Comparison of ENCODE assay signal across 7 cellular contexts in the genomic region with DNA sequence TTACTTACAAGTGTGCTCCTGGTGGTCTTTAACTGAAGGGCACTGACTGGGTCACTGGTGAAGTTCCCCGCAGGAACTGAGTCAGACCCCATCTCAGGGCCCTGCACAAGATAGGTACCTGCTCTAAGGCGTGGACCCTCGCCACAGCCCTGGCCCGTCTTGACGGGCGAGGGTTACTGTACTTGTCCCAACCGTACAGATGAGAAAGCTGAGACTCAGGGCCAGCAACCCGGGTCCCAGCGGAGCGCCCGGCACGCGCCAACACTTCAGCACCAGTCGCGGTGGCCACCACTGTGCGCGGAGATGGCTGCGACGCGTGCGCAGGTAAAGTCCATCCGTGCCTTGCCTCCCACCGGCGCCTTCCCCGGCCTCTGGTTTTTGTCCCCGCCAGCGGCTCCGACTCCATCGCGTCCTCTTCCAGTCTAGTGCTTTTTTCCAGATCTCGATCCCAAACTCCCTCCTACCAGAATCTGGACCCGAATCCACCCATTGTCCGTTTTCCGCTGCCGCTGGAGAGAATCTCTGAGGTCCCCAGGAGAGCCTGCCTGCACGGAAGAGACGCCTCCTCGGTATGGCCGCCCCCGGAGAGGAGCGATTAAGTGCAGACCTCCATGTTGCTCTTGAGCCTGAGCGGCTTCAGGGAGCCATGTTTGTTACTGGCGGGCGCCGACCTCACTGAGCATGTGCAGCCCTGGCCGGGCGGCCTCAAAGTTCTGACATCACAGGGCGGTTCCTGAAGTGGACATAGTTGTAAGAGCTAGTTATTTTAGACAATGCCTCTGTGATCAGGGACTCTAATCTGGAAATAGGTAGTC.
DNase-seq lines count a peak whose midpoint lies in the region; FAIRE-seq and TF ChIP-seq lines count a peak whose summit lies in the region.
"Not testable (repeated sequence)": the region's sequence is repeated elsewhere in the genome, so short reads cannot be mapped to it uniquely, and the experiment has no call there.

No MANE protein-coding gene starts in this region.

- not testable (repeated sequence) for TF ChIP-seq POLR2A in H54 (IDR thresholded peaks at IDR 0.05; ENCODE audit: low read depth, low read length)

- not testable (repeated sequence) for H3K9me3 ChIP-seq in SK-N-SH; left ventricle myocardium inferior (replicated peaks); neural cell (ENCODE audit: low read length)

- not testable (repeated sequence) for H2AFZ ChIP-seq in SK-N-SH (ENCODE audit: low read depth); neural cell (ENCODE audit: low read depth, low read length)

- H3K4me1 ChIP-seq in SK-N-SH (ENCODE audit: control insufficient read depth in 1 of 2, insufficient read depth in 2 of 2, low read depth in 1 of 2, low read length in 1 of 2); left ventricle myocardium inferior: not testable (repeated sequence)

- H3K27me3 Mint-ChIP-seq in activated T-cell treated with anti-CD3 and anti-CD28 coated beads, Interleukin-2, amount 50 U/mL, for 24 hours = not testable (repeated sequence)

- H3K4me1 Mint-ChIP-seq in activated T-cell treated with anti-CD3 and anti-CD28 coated beads, Interleukin-2, amount 50 U/mL, for 24 hours (ENCODE audit: low read depth) = not testable (repeated sequence)

- TF ChIP-seq EP300 in SK-N-SH (IDR thresholded peaks at IDR 0.05; ENCODE audit: borderline replicate concordance in 1 of 2, low read depth in 1 of 2, low read length in 1 of 2); neural cell (conservative IDR thresholded peaks at IDR 0.05; ENCODE audit: poor library complexity, severe bottlenecking): not testable (repeated sequence)

- H3K9me2 ChIP-seq in SK-N-SH; neural cell (ENCODE audit: insufficient read depth, low read length): not testable (repeated sequence)

- peak overlapping the region; percentile 94 for H3K4me3 Mint-ChIP-seq in activated T-cell treated with anti-CD3 and anti-CD28 coated beads, Interleukin-2, amount 50 U/mL, for 24 hours

- H3F3A ChIP-seq in SK-N-SH (replicated peaks; ENCODE audit: insufficient read depth); neural cell (ENCODE audit: insufficient read depth, low read length, poor library complexity, severe bottlenecking): not testable (repeated sequence)

- CTCF ChIA-PET in SK-N-SH (lab: Yijun Ruan, JAX) = not testable (repeated sequence)

- not testable (repeated sequence) for H3K36me3 Mint-ChIP-seq in activated T-cell treated with anti-CD3 and anti-CD28 coated beads, Interleukin-2, amount 50 U/mL, for 24 hours (ENCODE audit: low read depth)

- H4K20me1 ChIP-seq in SK-N-SH (ENCODE audit: insufficient read depth); neural cell (ENCODE audit: insufficient read depth): not testable (repeated sequence)

- not testable (repeated sequence) for H3K36me3 ChIP-seq in SK-N-SH (replicated peaks in 1 of 2; ENCODE audit: control insufficient read depth in 1 of 2, insufficient read depth in 2 of 2, low read length in 1 of 2); left ventricle myocardium inferior; neural cell (ENCODE audit: insufficient read depth, low read length)

- H3K4me2 ChIP-seq in SK-N-SH = peak overlapping the region; percentile 59; the same call in 1 of the 2 replicates
- H3K4me2 ChIP-seq in neural cell (ENCODE audit: low read length) = not testable (repeated sequence)

- not testable (repeated sequence) for H3K79me2 ChIP-seq in SK-N-SH (ENCODE audit: insufficient read depth); neural cell (replicated peaks; ENCODE audit: insufficient read depth, low read length)

- WGBS in SK-N-SH (ENCODE audit: low lambda C conversion rate) = 14% methylated on average over 31 of the region's 48 CpGs

- peak overlapping the region; percentile 26 to 44; a peak in 2 of 4 replicates for H3K4me3 ChIP-seq in SK-N-SH (ENCODE audit: low read depth in 2 of 2, low read length in 1 of 2)
- peak overlapping the region; percentile 61 for H3K4me3 ChIP-seq in left ventricle myocardium inferior
- H3K4me3 ChIP-seq in neural cell (ENCODE audit: low read length) = peak overlapping the region; percentile 58

- H3K27me3 ChIP-seq in SK-N-SH (ENCODE audit: insufficient read depth); left ventricle myocardium inferior (ENCODE audit: low read depth); neural cell (ENCODE audit: insufficient read depth, low read depth, low read length): not testable (repeated sequence)

- H3K27ac ChIP-seq in SK-N-SH (ENCODE audit: low read depth in 2 of 2, low read length in 1 of 2) = peak overlapping the region in 1 of 2 experiments; percentile 67; a peak in 1 of 4 replicates
- peak overlapping the region; percentile 80 for H3K27ac ChIP-seq in left ventricle myocardium inferior (replicated peaks)
- H3K27ac ChIP-seq in neural cell (ENCODE audit: low read length) = peak overlapping the region; percentile 57

- peak; percentile 82 for FAIRE-seq in H54 (lab: Jason Lieb, UNC)

- DNase-seq in H54 (ENCODE audit: insufficient read length, low spot score); SK-N-SH: not testable (repeated sequence)
- peak; percentile 77 for DNase-seq in activated T-cell treated with anti-CD3 and anti-CD28 coated beads, Interleukin-2, amount 50 U/mL, for 24 hours
- DNase-seq in cerebellar cortex (ENCODE audit: low spot score) = peak; percentile 33
- peak; percentile 30 for DNase-seq in left ventricle myocardium inferior
- DNase-seq in stimulated activated CD4-positive, alpha-beta T cell treated with anti-CD3 and anti-CD28 coated beads, Interleukin-4, amount 100 ng/mL, for 4 hours = peak; percentile 32 to 75

- peak overlapping the region; percentile 61; the same call in 1 of the 2 replicates for H3K9ac ChIP-seq in SK-N-SH
- peak overlapping the region; percentile 53 for H3K9ac ChIP-seq in neural cell (ENCODE audit: low read length)

- TF ChIP-seq CTCF in SK-N-SH (IDR thresholded peaks at IDR 0.05); left ventricle myocardium inferior (IDR thresholded peaks at IDR 0.05; ENCODE audit: borderline replicate concordance); neural cell (IDR thresholded peaks at IDR 0.05; ENCODE audit: poor library complexity, severe bottlenecking): not testable (repeated sequence)

- peak overlapping the region; percentile 97 for H3K27ac Mint-ChIP-seq in activated T-cell treated with anti-CD3 and anti-CD28 coated beads, Interleukin-2, amount 50 U/mL, for 24 hours

- not testable (repeated sequence) for H3K9me3 Mint-ChIP-seq in activated T-cell treated with anti-CD3 and anti-CD28 coated beads, Interleukin-2, amount 50 U/mL, for 24 hours

- TF ChIP-seq RAD21 in SK-N-SH (IDR thresholded peaks at IDR 0.05; ENCODE audit: low read length); neural cell (conservative IDR thresholded peaks at IDR 0.05): not testable (repeated sequence)

- intact Hi-C loops in left ventricle myocardium inferior (cut with micrococcal nuclease) = not testable (repeated sequence)

- POLR2A ChIA-PET in SK-N-SH (lab: Yijun Ruan, JAX) = not testable (repeated sequence)

TF ChIP-seq in SK-N-SH, 30 proteins besides CTCF, POLR2A, EP300 and RAD21:
- TF ChIP-seq POLR2AphosphoS5 (IDR thresholded peaks at IDR 0.05; ENCODE audit: low read depth, low read length) = 0 out of 2 replicates have a peak, but pooled peaks have one; percentile 15
- peak; percentile 71; the same call in 1 of the 2 replicates for TF ChIP-seq YY1 (IDR thresholded peaks at IDR 0.05; ENCODE audit: low read depth)
